Comparison of ENCODE assay signal across 10 cellular contexts in the genomic region with DNA sequence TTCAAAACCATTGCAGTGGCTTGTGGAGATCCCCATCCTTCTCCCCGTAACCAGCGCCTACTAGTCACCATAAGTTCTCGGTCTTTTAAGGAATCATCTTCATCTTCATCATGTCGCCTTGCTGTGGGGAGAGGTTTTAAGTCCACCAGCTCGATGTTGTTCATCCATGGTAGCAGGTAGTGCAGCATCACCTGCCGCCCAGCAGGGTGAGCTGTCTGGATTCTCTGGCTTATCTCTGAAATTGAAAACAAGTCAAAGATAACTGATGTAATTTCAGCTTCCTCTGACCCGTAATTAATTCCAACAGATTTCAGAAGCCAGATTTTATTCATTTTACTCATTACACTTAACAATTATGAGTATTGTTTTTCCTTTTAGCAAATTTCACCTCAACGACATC.
DNase-seq lines count a peak whose midpoint lies in the region; TF ChIP-seq lines count a peak whose summit lies in the region.
"Had no signal": no experiment of that assay in that cellular context is flagged by ENCODE, and none has a peak within 500 bp of the region (broad histone marks: within the 10 kb centered on the region; RNA-seq: fewer than 3 reads in every experiment).

No MANE protein-coding gene starts in this region.

- TF ChIP-seq RAD21 in liver (IDR thresholded peaks at IDR 0.05) = peak in 1 of 2 donors; percentile 30

- no peaks in the 10 kb centered on the region for H3K9me3 Mint-ChIP-seq in HFFc6

- H3K27me3 Mint-ChIP-seq in HFFc6 (ENCODE audit: insufficient read depth) = no peaks in the 10 kb centered on the region; the same call in none of the 2 replicates
- H3K27me3 Mint-ChIP-seq: naive B cell had no signal

- H3K9me3 ChIP-seq in liver (ENCODE audit: control insufficient read depth in 4 of 4, low read length in 3 of 4) = no peaks in the 10 kb centered on the region

- H3K36me3 Mint-ChIP-seq in HFFc6 (ENCODE audit: low read depth) = peaks cover 32% of the 10 kb centered on the region

- no peak overlapping the region for H3K4me3 ChIP-seq in liver (ENCODE audit: low read depth in 1 of 3, low read length in 3 of 3)

- H3K27me3 ChIP-seq in liver (ENCODE audit: control insufficient read depth in 4 of 4, insufficient read depth in 4 of 4, low read length in 3 of 4) = no peaks in the 10 kb centered on the region

- WGBS in liver = 90% methylated on average over 8 of the region's 8 CpGs

- no peaks in the 10 kb centered on the region for H3K4me1 ChIP-seq in liver (ENCODE audit: control insufficient read depth in 4 of 4, insufficient read depth in 4 of 4, low read length in 3 of 4)

- H3K4me3 Mint-ChIP-seq in HFFc6 = no peak overlapping the region
- H3K4me3 Mint-ChIP-seq: naive B cell had no signal

- no peak overlapping the region for H3K27ac Mint-ChIP-seq in HFFc6
- H3K27ac Mint-ChIP-seq: naive B cell had no signal

- TF ChIP-seq CTCF in HFFc6 (IDR thresholded peaks at IDR 0.05) (peak; percentile 61), liver (IDR thresholded peaks at IDR 0.05; ENCODE audit: low read depth, low read length, missing input control) (peak; percentile 12)

- H3K4me1 Mint-ChIP-seq in HFFc6 (ENCODE audit: low read depth) = no peaks in the 10 kb centered on the region

- no peak overlapping the region for H3K9ac ChIP-seq in liver (ENCODE audit: low read depth in 1 of 2, low read length in 2 of 2)

- H3K36me3 ChIP-seq in liver (ENCODE audit: control insufficient read depth in 4 of 4, insufficient read depth in 3 of 4, low read depth in 1 of 4, low read length in 3 of 4) = peaks cover 4 to 43% (median 29%) of the 10 kb centered on the region in 4 donors

- DNase-seq in DMS53 (lab: John Stamatoyannopoulos, UW) (peak; percentile 30), DMS53 treated with DMSO at 0.1 percent for 48 hours (lab: John Stamatoyannopoulos, UW; ENCODE audit: unreplicated experiment) (no peak), HFFc6 (no peak), astrocyte of the hippocampus (ENCODE audit: low read depth, low spot score) (peak; percentile 10), NCI-H2196 treated with DMSO at 0.1 percent for 48 hours (lab: John Stamatoyannopoulos, UW; ENCODE audit: unreplicated experiment) (no peak), AG08396 (ENCODE audit: low spot score) (no peak), cerebellar nuclear complex (lab: John Stamatoyannopoulos, UW) (no peak)
- DNase-seq: naive B cell, substantia nigra had no signal

- H3K27ac ChIP-seq in liver (ENCODE audit: low read depth in 1 of 2, low read length in 2 of 2) = no peak overlapping the region

TF ChIP-seq in liver, 16 proteins besides CTCF, POLR2A, EP300 and RAD21:
- TF ChIP-seq HNF4A (conservative IDR thresholded peaks at IDR 0.05) (no peak), HNF4G (IDR thresholded peaks at IDR 0.05) (no peak), JUND (IDR thresholded peaks at IDR 0.05) (no peak), FOXA2 (IDR thresholded peaks at IDR 0.05) (no peak), TAF1 (conservative IDR thresholded peaks at IDR 0.05) (no peak), RXRA (IDR thresholded peaks at IDR 0.05) (no peak), GABPA (IDR thresholded peaks at IDR 0.05 in 1 of 2, conservative IDR thresholded peaks at IDR 0.05 in 1 of 2) (no peak), NR2F2 (IDR thresholded peaks at IDR 0.05) (no peak), YY1 (IDR thresholded peaks at IDR 0.05) (no peak), FOXA1 (IDR thresholded peaks at IDR 0.05) (no peak), SP1 (IDR thresholded peaks at IDR 0.05) (no peak), EGR1 (IDR thresholded peaks at IDR 0.05; ENCODE audit: low read depth in 2 of 2) (no peak)
- TF ChIP-seq, protein P1, sequence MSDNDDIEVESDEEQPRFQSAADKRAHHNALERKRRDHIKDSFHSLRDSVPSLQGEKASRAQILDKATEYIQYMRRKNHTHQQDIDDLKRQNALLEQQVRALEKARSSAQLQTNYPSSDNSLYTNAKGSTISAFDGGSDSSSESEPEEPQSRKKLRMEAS (IDR thresholded peaks at IDR 0.05) = no peak
- TF ChIP-seq, protein P2, sequence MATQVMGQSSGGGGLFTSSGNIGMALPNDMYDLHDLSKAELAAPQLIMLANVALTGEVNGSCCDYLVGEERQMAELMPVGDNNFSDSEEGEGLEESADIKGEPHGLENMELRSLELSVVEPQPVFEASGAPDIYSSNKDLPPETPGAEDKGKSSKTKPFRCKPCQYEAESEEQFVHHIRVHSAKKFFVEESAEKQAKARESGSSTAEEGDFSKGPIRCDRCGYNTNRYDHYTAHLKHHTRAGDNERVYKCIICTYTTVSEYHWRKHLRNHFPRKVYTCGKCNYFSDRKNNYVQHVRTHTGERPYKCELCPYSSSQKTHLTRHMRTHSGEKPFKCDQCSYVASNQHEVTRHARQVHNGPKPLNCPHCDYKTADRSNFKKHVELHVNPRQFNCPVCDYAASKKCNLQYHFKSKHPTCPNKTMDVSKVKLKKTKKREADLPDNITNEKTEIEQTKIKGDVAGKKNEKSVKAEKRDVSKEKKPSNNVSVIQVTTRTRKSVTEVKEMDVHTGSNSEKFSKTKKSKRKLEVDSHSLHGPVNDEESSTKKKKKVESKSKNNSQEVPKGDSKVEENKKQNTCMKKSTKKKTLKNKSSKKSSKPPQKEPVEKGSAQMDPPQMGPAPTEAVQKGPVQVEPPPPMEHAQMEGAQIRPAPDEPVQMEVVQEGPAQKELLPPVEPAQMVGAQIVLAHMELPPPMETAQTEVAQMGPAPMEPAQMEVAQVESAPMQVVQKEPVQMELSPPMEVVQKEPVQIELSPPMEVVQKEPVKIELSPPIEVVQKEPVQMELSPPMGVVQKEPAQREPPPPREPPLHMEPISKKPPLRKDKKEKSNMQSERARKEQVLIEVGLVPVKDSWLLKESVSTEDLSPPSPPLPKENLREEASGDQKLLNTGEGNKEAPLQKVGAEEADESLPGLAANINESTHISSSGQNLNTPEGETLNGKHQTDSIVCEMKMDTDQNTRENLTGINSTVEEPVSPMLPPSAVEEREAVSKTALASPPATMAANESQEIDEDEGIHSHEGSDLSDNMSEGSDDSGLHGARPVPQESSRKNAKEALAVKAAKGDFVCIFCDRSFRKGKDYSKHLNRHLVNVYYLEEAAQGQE (IDR thresholded peaks at IDR 0.05) = no peak
- TF ChIP-seq, protein P3, sequence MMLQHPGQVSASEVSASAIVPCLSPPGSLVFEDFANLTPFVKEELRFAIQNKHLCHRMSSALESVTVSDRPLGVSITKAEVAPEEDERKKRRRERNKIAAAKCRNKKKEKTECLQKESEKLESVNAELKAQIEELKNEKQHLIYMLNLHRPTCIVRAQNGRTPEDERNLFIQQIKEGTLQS (IDR thresholded peaks at IDR 0.05) = no peak
- TF ChIP-seq, protein P4, sequence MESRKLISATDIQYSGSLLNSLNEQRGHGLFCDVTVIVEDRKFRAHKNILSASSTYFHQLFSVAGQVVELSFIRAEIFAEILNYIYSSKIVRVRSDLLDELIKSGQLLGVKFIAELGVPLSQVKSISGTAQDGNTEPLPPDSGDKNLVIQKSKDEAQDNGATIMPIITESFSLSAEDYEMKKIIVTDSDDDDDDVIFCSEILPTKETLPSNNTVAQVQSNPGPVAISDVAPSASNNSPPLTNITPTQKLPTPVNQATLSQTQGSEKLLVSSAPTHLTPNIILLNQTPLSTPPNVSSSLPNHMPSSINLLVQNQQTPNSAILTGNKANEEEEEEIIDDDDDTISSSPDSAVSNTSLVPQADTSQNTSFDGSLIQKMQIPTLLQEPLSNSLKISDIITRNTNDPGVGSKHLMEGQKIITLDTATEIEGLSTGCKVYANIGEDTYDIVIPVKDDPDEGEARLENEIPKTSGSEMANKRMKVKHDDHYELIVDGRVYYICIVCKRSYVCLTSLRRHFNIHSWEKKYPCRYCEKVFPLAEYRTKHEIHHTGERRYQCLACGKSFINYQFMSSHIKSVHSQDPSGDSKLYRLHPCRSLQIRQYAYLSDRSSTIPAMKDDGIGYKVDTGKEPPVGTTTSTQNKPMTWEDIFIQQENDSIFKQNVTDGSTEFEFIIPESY (IDR thresholded peaks at IDR 0.05) = no peak

Comparison
In these comparisons a context has a peak if more than half of its experiments do, and no peak if none do; other contexts are left out.
1. DNase-seq: peak in DMS53 (single experiment) and astrocyte of the hippocampus (single experiment); none in DMS53 treated with DMSO at 0.1 percent for 48 hours (single experiment), HFFc6 (single experiment), NCI-H2196 treated with DMSO at 0.1 percent for 48 hours (single experiment), AG08396 (single experiment) and cerebellar nuclear complex (0 of 2).